Comparison of ENCODE assay signal across 8 cellular contexts in the genomic region with DNA sequence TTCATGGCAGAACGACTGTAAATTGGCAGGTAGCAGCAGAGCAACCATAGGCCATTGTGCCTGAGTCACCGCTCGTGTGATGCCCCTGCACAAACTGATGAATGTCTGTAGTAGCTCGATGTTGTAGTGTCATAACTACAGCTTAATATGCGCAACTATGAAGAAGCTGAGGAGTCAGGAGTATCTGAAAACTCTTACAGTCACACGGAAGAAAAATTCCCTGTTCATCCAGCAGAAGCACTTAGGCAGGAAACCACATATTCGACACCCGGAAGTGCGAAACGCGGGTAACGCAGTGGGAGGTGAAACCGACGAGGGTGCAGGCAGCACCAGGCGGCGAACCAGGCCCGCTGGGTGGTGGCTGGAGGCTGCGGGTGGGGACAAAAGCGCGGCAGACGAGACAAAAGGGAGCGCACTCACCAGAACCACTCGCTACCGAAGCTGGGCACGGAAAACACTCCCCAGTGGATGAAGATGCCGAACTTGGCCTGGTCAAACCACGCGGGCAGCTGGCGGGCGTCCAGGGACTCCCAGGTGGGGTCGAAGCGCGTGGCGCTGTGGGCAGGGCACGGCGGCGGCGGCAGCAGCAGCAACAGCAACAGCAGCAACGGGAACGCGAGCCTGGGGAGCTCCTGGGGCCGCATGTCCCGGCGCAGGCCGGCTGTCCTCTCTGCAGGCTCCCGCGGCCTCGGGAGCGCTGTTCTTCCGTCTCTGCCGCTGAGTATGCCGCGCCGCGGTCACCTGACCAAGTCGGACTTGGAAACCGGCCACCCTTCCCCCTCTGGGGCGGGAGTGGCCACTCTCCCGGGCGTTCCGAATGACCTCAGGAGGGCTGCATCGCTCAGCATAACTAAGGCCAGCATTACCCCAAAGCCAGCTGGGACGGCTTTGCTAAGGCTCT. TPM values are rescaled to one million over a fixed set of nuclear protein-coding genes. Genes with fewer than 3 reads are reported as not detected.
DNase-seq lines count a peak whose midpoint lies in the region; ATAC-seq, FAIRE-seq and TF ChIP-seq lines count a peak whose summit lies in the region.

A gene with protein sequence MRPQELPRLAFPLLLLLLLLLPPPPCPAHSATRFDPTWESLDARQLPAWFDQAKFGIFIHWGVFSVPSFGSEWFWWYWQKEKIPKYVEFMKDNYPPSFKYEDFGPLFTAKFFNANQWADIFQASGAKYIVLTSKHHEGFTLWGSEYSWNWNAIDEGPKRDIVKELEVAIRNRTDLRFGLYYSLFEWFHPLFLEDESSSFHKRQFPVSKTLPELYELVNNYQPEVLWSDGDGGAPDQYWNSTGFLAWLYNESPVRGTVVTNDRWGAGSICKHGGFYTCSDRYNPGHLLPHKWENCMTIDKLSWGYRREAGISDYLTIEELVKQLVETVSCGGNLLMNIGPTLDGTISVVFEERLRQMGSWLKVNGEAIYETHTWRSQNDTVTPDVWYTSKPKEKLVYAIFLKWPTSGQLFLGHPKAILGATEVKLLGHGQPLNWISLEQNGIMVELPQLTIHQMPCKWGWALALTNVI (minus strand): TSS at position 730 of the 901 bp plus-strand sequence. CDS start 86 bp downstream, at position 644.

- H3K4me3 ChIP-seq in A549 = peak within 1 kb of the TSS; percentile 64
- peak within 1 kb of the TSS; percentile 48 to 82 (median 53) for H3K4me3 ChIP-seq in endothelial cell of umbilical vein (replicated peaks in 1 of 3; ENCODE audit: insufficient read depth in 1 of 3, low read depth in 1 of 3, low read length in 3 of 3)

- no peak for TF ChIP-seq RAD21 in A549 (conservative IDR thresholded peaks at IDR 0.05 in 1 of 2, IDR thresholded peaks at IDR 0.05 in 1 of 2)

- POLR2A ChIA-PET in A549 (lab: Yijun Ruan, JAX) (interaction anchor here (0.9 to 1.7 kb wide), 6 partner anchors 9 to 61 kb away, joined by 3 to 7 read pairs (median 3); a partner anchor contains a TSS), endothelial cell of umbilical vein (lab: Charles Lee) (no interaction called here)

- TF ChIP-seq CTCF in A549 (IDR thresholded peaks at IDR 0.05) (no peak), endothelial cell of umbilical vein (IDR thresholded peaks at IDR 0.05; ENCODE audit: extremely low read depth in 1 of 2, insufficient read depth in 1 of 2, low read depth in 1 of 2, low read length in 2 of 2) (peak in 1 of 2 donors; percentile 14), mesothelial cell of epicardium (IDR thresholded peaks at IDR 0.05; ENCODE audit: unreplicated experiment) (no peak)

- peaks cover 15% of the 10 kb centered on the region for H3K36me3 Mint-ChIP-seq in mesothelial cell of epicardium

- no peaks in the 10 kb centered on the region for H3K9me1 ChIP-seq in endothelial cell of umbilical vein (replicated peaks; ENCODE audit: control insufficient read depth, extremely low read depth, insufficient read depth, low read length)

- H3K36me3 ChIP-seq in endothelial cell of umbilical vein (ENCODE audit: control insufficient read depth in 2 of 2, extremely low read depth in 1 of 2, insufficient read depth in 2 of 2, low read length in 2 of 2) = peaks cover 0 to 3% of the 10 kb centered on the region in 2 experiments

- H3K9me3 ChIP-seq in A549 (no peaks in the 10 kb centered on the region), endothelial cell of umbilical vein (replicated peaks; ENCODE audit: control insufficient read depth, insufficient read depth, low read length) (no peaks in the 10 kb centered on the region)

- H3K4me1 ChIP-seq in A549 (peaks cover 15% of the 10 kb centered on the region; the same call in 2 of the 3 replicates), endothelial cell of umbilical vein (ENCODE audit: control insufficient read depth, extremely low read depth, insufficient read depth, low read length) (peaks cover 18% of the 10 kb centered on the region)

- TF ChIP-seq POLR2A in A549 (IDR thresholded peaks at IDR 0.05; ENCODE audit: low read length) (peak; percentile 39), endothelial cell of umbilical vein (IDR thresholded peaks at IDR 0.05; ENCODE audit: low read depth, low read length) (peak; percentile 88)

- CTCF ChIA-PET in A549 (lab: Yijun Ruan, JAX) (interaction anchor here (1.1 to 2.5 kb wide), 3 partner anchors 9 to 502 kb away, joined by 3 to 9 read pairs (median 5); no protein-coding TSS in a partner anchor), endothelial cell of umbilical vein (lab: Charles Lee) (interaction anchor here (0.7 to 3.2 kb wide), 3 partner anchors 11 to 502 kb away, joined by 3 to 22 read pairs (median 5); no protein-coding TSS in a partner anchor)

- no peak for TF ChIP-seq EP300 in A549 (IDR thresholded peaks at IDR 0.05)

- no peaks in the 10 kb centered on the region for H3K9me3 Mint-ChIP-seq in mesothelial cell of epicardium

- FAIRE-seq in A549 (lab: Jason Lieb, UNC) (no peak), endothelial cell of umbilical vein (lab: Jason Lieb, UNC) (peak; percentile 86)

- H3K4me1 Mint-ChIP-seq in mesothelial cell of epicardium = peaks cover 27% of the 10 kb centered on the region

- dilution Hi-C loops in endothelial cell of umbilical vein (cut with MboI; ENCODE audit: extremely low pct_ligation_motif_present, low sequenced_read_pairs) = no loop called here

- BruUV-seq in endothelial cell of umbilical vein (replicated peaks; lab: Mats Ljungman, UMichigan) = TSS peak; percentile 42

- H4K20me1 ChIP-seq in endothelial cell of umbilical vein (replicated peaks; ENCODE audit: control insufficient read depth, extremely low read depth, insufficient read depth, low read length) = no peaks in the 10 kb centered on the region

- H3K4me2 ChIP-seq in A549 (peak within 1 kb of the TSS; percentile 94), endothelial cell of umbilical vein (ENCODE audit: insufficient read depth, low read length) (peak within 1 kb of the TSS; percentile 82)

- DNase-seq in A549 (ENCODE audit: low read depth in 1 of 2, low spot score in 1 of 2) (peak; percentile 57 to 84), NOMO-1 treated with DMSO at 0.1 percent for 48 hours (lab: John Stamatoyannopoulos, UW; ENCODE audit: unreplicated experiment) (peak; percentile 57), activated T-cell treated with anti-CD3 and anti-CD28 coated beads for 1 hour (ENCODE audit: low read depth) (peak; percentile 40), endothelial cell of umbilical vein (ENCODE audit: low read depth, low spot score) (peak; percentile 81), mesothelial cell of epicardium (ENCODE audit: low spot score in 2 of 2, unreplicated experiment in 2 of 2) (peak; percentile 47 to 79)
- DNase-seq in stimulated activated CD8-positive, alpha-beta memory T cell treated with anti-CD3 and anti-CD28 coated beads, Interleukin-15, amount 100 ng/mL, for 24 hours (ENCODE audit: low read depth) = peak; percentile 25

- H3K27me3 ChIP-seq in endothelial cell of umbilical vein (ENCODE audit: control insufficient read depth in 2 of 2, insufficient read depth in 2 of 2, low read length in 2 of 2) = peaks cover 6 to 12% of the 10 kb centered on the region in 2 experiments

- WGBS in A549 (ENCODE audit: missing lambda C conversion rate) = 2% methylated on average over 22 of the region's 63 CpGs

- H2AFZ ChIP-seq in endothelial cell of umbilical vein (ENCODE audit: low read depth, low read length) = peak within 1 kb of the TSS; percentile 96

- peak within 1 kb of the TSS; percentile 87 for H3K4me3 Mint-ChIP-seq in mesothelial cell of epicardium

- peak within 1 kb of the TSS; percentile 90 for H3K27ac Mint-ChIP-seq in mesothelial cell of epicardium

- H3K9ac ChIP-seq in endothelial cell of umbilical vein (replicated peaks; ENCODE audit: extremely low read depth, insufficient read depth, low read length) = peak within 1 kb of the TSS; percentile 74

- peaks cover 8% of the 10 kb centered on the region for H3K79me2 ChIP-seq in endothelial cell of umbilical vein (ENCODE audit: control insufficient read depth, insufficient read depth, low read length)

- ATAC-seq in A549 (peak; percentile 94 to 95), GM18520 (IDR thresholded peaks at IDR 0.05; ENCODE audit: unreplicated experiment) (peak; percentile 42), HG03060 (IDR thresholded peaks at IDR 0.05; ENCODE audit: low read depth, unreplicated experiment) (peak; percentile 44)

- H3K27ac ChIP-seq in A549 (peak within 1 kb of the TSS; percentile 98 to 99), endothelial cell of umbilical vein (ENCODE audit: insufficient read depth, low read depth, low read length) (peak within 1 kb of the TSS; percentile 69)

- peaks cover 10% of the 10 kb centered on the region for H3K27me3 Mint-ChIP-seq in mesothelial cell of epicardium (ENCODE audit: low read depth)

- intact Hi-C loops in endothelial cell of umbilical vein (cut with micrococcal nuclease) = loop anchor here (1.0 to 5.0 kb wide), 3 partner anchors 26 to 161 kb away; a partner anchor contains a TSS

TF ChIP-seq in A549, 52 proteins besides CTCF, POLR2A, EP300 and RAD21 (continues in another document):
- TF ChIP-seq EHF (CRISPR knock-in tag; IDR thresholded peaks at IDR 0.05) (no peak), FOSB (CRISPR knock-in tag; IDR thresholded peaks at IDR 0.05) (no peak)
- TF ChIP-seq, protein P1, sequence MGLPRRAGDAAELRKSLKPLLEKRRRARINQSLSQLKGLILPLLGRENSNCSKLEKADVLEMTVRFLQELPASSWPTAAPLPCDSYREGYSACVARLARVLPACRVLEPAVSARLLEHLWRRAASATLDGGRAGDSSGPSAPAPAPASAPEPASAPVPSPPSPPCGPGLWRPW (IDR thresholded peaks at IDR 0.05) = no peak

TF ChIP-seq in endothelial cell of umbilical vein, 7 proteins besides CTCF, POLR2A, EP300 and RAD21 (continues in another document):
- TF ChIP-seq, protein P2, sequence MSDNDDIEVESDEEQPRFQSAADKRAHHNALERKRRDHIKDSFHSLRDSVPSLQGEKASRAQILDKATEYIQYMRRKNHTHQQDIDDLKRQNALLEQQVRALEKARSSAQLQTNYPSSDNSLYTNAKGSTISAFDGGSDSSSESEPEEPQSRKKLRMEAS (IDR thresholded peaks at IDR 0.05; ENCODE audit: insufficient read depth, insufficient read length) = peak; percentile 43

RNA-seq across cellular contexts. Expression of the gene that starts here (rescaled TPM):
- polyA plus RNA-seq in A549 (2011; rRNA removed) (54.3 and 55.5 TPM in 2 replicates), A549 (2017; fragmentation: RNase III; extraction: RNeasy Plus Mini Kit Qiagen cat#74134 plus additional on column Dnase treatment) (46.3 to 46.9 TPM (median 46.8 TPM) in 3 replicates), endothelial cell of umbilical vein (24.1 and 29.7 TPM in 2 replicates)
- 17.3 and 19.7 TPM in 2 replicates for polyA plus RNA-seq in A549 (2012; cell fraction: cytosol; rRNA removed)
- polyA plus RNA-seq in A549 (2012; cell fraction: nucleus; rRNA removed) = 14.2 and 30.1 TPM in 2 replicates
- polyA minus RNA-seq in A549 (2011; rRNA and poly(A)+ RNA removed) = 15.8 and 17.8 TPM in 2 replicates
- total RNA-seq in endothelial cell of umbilical vein (80.9 and 85.0 TPM in 2 replicates), mesothelial cell of epicardium (48.2 to 53.6 TPM (median 52.3 TPM) in 3 replicates)
- polyA plus RNA-seq in endothelial cell of umbilical vein (2011; cell fraction: cytosol; rRNA removed) = 37.1 and 37.9 TPM in 2 replicates
- polyA plus RNA-seq in endothelial cell of umbilical vein (2011; cell fraction: nucleus; rRNA removed) = 28.0 and 36.3 TPM in 2 replicates
- polyA plus RNA-seq in endothelial cell of umbilical vein (2012) = 50.3 and 77.6 TPM in 2 replicates
- polyA minus RNA-seq in endothelial cell of umbilical vein = 22.8 and 24.0 TPM in 2 replicates
- polyA minus RNA-seq in endothelial cell of umbilical vein (2011; cell fraction: cytosol; rRNA and poly(A)+ RNA removed) = 28.6 TPM
- 8.7 and 10.9 TPM in 2 replicates for polyA minus RNA-seq in endothelial cell of umbilical vein (2011; cell fraction: nucleus; rRNA and poly(A)+ RNA removed)

Comparison
In these comparisons a context has a peak if more than half of its experiments do, and no peak if none do; other contexts are left out.
1. Peak in every context shown above with its lines: DNase-seq, ATAC-seq, H3K4me3 ChIP-seq and H3K27ac ChIP-seq.
2. ATAC-seq: peak in every context shown above with its lines; median percentile 94 in A549; 44 in HG03060; 42 in GM18520.
3. DNase-seq: peak in every context shown above with its lines; median percentile 81 in endothelial cell of umbilical vein; 70 in A549; 63 in mesothelial cell of epicardium; 57 in NOMO-1 treated with DMSO at 0.1 percent for 48 hours; 40 in activated T-cell treated with anti-CD3 and anti-CD28 coated beads for 1 hour; 25 in stimulated activated CD8-positive, alpha-beta memory T cell treated with anti-CD3 and anti-CD28 coated beads, Interleukin-15, amount 100 ng/mL, for 24 hours.